In genomic region chr18:74500380-74501173, GRCh38 we compare ENCODE assay signal across 9 cellular contexts. TPM values are rescaled to one million over a fixed set of nuclear protein-coding genes. Genes with fewer than 3 reads are reported as not detected.
DNase-seq lines count a peak whose midpoint lies in the region; ATAC-seq, FAIRE-seq and TF ChIP-seq lines count a peak whose summit lies in the region.
"Not testable (repeated sequence)": the region's sequence is repeated elsewhere in the genome, so short reads cannot be mapped to it uniquely, and the experiment has no call there.
"Had no signal": no experiment of that assay in that cellular context is flagged by ENCODE, and none has a peak within 500 bp of the region (broad histone marks: within the 10 kb centered on the region; RNA-seq: fewer than 3 reads in every experiment).

No MANE protein-coding gene starts in this region.

- H3K9me2 ChIP-seq in Karpas-422 (replicated peaks; ENCODE audit: insufficient read depth, low read length), result not testable (repeated sequence)

- WGBS in pancreas, 2 donors, result 13 to 36% methylated on average over 14 of the region's 14 CpGs
- WGBS in suprapubic skin, result 79% methylated on average over 14 of the region's 14 CpGs

- H3K27me3 ChIP-seq in CD4-positive, alpha-beta memory T cell (ENCODE audit: insufficient read depth, low read length); Karpas-422 (ENCODE audit: low read length); effector memory CD4-positive, alpha-beta T cell (replicated peaks; ENCODE audit: control insufficient read depth, insufficient read depth, low read length, poor library complexity, severe bottlenecking); layer of hippocampus (ENCODE audit: control insufficient read depth, insufficient read depth, low read length); pancreas; suprapubic skin: not testable (repeated sequence)

- not testable (repeated sequence) for TF ChIP-seq CTCF in pancreas (IDR thresholded peaks at IDR 0.05); suprapubic skin (IDR thresholded peaks at IDR 0.05)

- DNase-seq in CD4-positive, alpha-beta memory T cell; activated naive CD4-positive, alpha-beta T cell treated with anti-CD3 and anti-CD28 coated beads, Interleukin-2, amount 50 U/mL, for 72 hours (ENCODE audit: low spot score in 2 of 2); effector memory CD4-positive, alpha-beta T cell; pancreas: not testable (repeated sequence)
- peak; percentile 52 for DNase-seq in Karpas-422
- DNase-seq in suprapubic skin (ENCODE audit: low spot score in 2 of 2), result peak in 1 of 2 donors; percentile 20

- not testable (repeated sequence) for H4K20me1 ChIP-seq in Karpas-422 (ENCODE audit: insufficient read depth, low read depth, low read length)

- H3K79me2 ChIP-seq in Karpas-422 (ENCODE audit: low read length), result peaks cover 70% of the 10 kb centered on the region

- H3K9me3 Mint-ChIP-seq in CD4-positive, alpha-beta memory T cell; T-helper 1 cell treated with Interleukin-12 subunit alpha and Interleukin-12 subunit beta and Interleukin-4 antibody, amounts not matched to agents 30 μg/mL and 1 μg/mL, for 36 hours; activated naive CD4-positive, alpha-beta T cell treated with anti-CD3 and anti-CD28 coated beads, Interleukin-2, amount 50 U/mL, for 72 hours: not testable (repeated sequence)

- not testable (repeated sequence) for H3K27me3 Mint-ChIP-seq in CD4-positive, alpha-beta memory T cell; T-helper 1 cell treated with Interleukin-12 subunit alpha and Interleukin-12 subunit beta and Interleukin-4 antibody, amounts not matched to agents 30 μg/mL and 1 μg/mL, for 36 hours (ENCODE audit: low read depth)

- H3K4me1 ChIP-seq in CD4-positive, alpha-beta memory T cell (ENCODE audit: insufficient read depth, low read length), result peaks cover 44% of the 10 kb centered on the region
- H3K4me1 ChIP-seq in Karpas-422 (ENCODE audit: low read length) (peaks cover 45% of the 10 kb centered on the region), pancreas (peaks cover 30 to 40% (median 32%) of the 10 kb centered on the region in 3 donors), suprapubic skin (peaks cover 40% of the 10 kb centered on the region)
- H3K4me1 ChIP-seq in effector memory CD4-positive, alpha-beta T cell (ENCODE audit: control insufficient read depth, insufficient read depth, low read length, poor library complexity, severe bottlenecking), result peaks cover 31% of the 10 kb centered on the region

- peaks cover 39 to 46% of the 10 kb centered on the region in 2 donors for H3K36me3 Mint-ChIP-seq in CD4-positive, alpha-beta memory T cell
- peaks cover 39% of the 10 kb centered on the region for H3K36me3 Mint-ChIP-seq in T-helper 1 cell treated with Interleukin-12 subunit alpha and Interleukin-12 subunit beta and Interleukin-4 antibody, amounts not matched to agents 30 μg/mL and 1 μg/mL, for 36 hours (ENCODE audit: low read depth)
- peaks cover 25 to 29% of the 10 kb centered on the region in 2 donors for H3K36me3 Mint-ChIP-seq in activated naive CD4-positive, alpha-beta T cell treated with anti-CD3 and anti-CD28 coated beads, Interleukin-2, amount 50 U/mL, for 72 hours

- H3K9ac ChIP-seq in Karpas-422 (ENCODE audit: low read length), result peak overlapping the region; percentile 92

- not testable (repeated sequence) for ATAC-seq in activated naive CD4-positive, alpha-beta T cell treated with anti-CD3 and anti-CD28 coated beads, Interleukin-2, amount 50 U/mL, for 72 hours; pancreas

- peak overlapping the region; percentile 38 to 99 (median 82) for H3K27ac Mint-ChIP-seq in CD4-positive, alpha-beta memory T cell
- peak overlapping the region; percentile 79 for H3K27ac Mint-ChIP-seq in T-helper 1 cell treated with Interleukin-12 subunit alpha and Interleukin-12 subunit beta and Interleukin-4 antibody, amounts not matched to agents 30 μg/mL and 1 μg/mL, for 36 hours
- peak overlapping the region; percentile 92 to 96 for H3K27ac Mint-ChIP-seq in activated naive CD4-positive, alpha-beta T cell treated with anti-CD3 and anti-CD28 coated beads, Interleukin-2, amount 50 U/mL, for 72 hours

- H3K4me3 ChIP-seq in CD4-positive, alpha-beta memory T cell (ENCODE audit: low read length in 2 of 2), result peak overlapping the region in 1 of 2 donors; percentile 74
- H3K4me3 ChIP-seq in Karpas-422 (ENCODE audit: low read length) (peak overlapping the region; percentile 87), pancreas (peak overlapping the region in 2 of 4 donors; percentile 18 to 31), suprapubic skin (peak overlapping the region; percentile 9)
- not testable (repeated sequence) for H3K4me3 ChIP-seq in effector memory CD4-positive, alpha-beta T cell (ENCODE audit: insufficient read depth, low read depth, low read length, poor library complexity, severe bottlenecking)

- CTCF ChIA-PET in CD4-positive, alpha-beta memory T cell (lab: Charles Lee; ENCODE audit: partially characterized antibody), result interaction anchor here (1.0 to 12.7 kb wide), 2 partner anchors 122 to 149 kb away, joined by 4 to 422 read pairs; no protein-coding TSS in a partner anchor

- H3K4me2 ChIP-seq in Karpas-422 (ENCODE audit: low read depth, low read length, poor library complexity, severe bottlenecking), result peak overlapping the region; percentile 89

- POLR2A ChIA-PET in CD4-positive, alpha-beta memory T cell (lab: Charles Lee; ENCODE audit: partially characterized antibody), result interaction anchor here (3.1 kb wide), 1 partner anchor 97 kb away, joined by 21 read pairs; the partner anchor contains the start of gene ZNF407

- intact Hi-C loops in CD4-positive, alpha-beta memory T cell (cut with micrococcal nuclease), result loop anchor here (5.0 kb wide), 1 partner anchor 747 kb away; no protein-coding TSS in a partner anchor
- intact Hi-C loops in pancreas (cut with DNase I), result loop anchor here in 1 of 3 donors (10.0 kb wide), 1 partner anchor 54 kb away; no protein-coding TSS in a partner anchor

- FAIRE-seq in pancreas (lab: Jason Lieb, UNC), result not testable (repeated sequence)

- H3K36me3 ChIP-seq in CD4-positive, alpha-beta memory T cell (ENCODE audit: insufficient read depth, low read length), result peaks cover 39% of the 10 kb centered on the region
- H3K36me3 ChIP-seq in Karpas-422 (ENCODE audit: insufficient read depth, low read length) (peaks cover 35% of the 10 kb centered on the region), pancreas (peaks cover 0 to 17% (median 3%) of the 10 kb centered on the region in 3 donors), suprapubic skin (peaks cover 44% of the 10 kb centered on the region)
- peaks cover 31% of the 10 kb centered on the region for H3K36me3 ChIP-seq in effector memory CD4-positive, alpha-beta T cell (ENCODE audit: control insufficient read depth, insufficient read depth, low read length)

- peaks cover 32 to 70% (median 47%) of the 10 kb centered on the region in 4 donors for H3K4me1 Mint-ChIP-seq in CD4-positive, alpha-beta memory T cell
- H3K4me1 Mint-ChIP-seq in T-helper 1 cell treated with Interleukin-12 subunit alpha and Interleukin-12 subunit beta and Interleukin-4 antibody, amounts not matched to agents 30 μg/mL and 1 μg/mL, for 36 hours (ENCODE audit: low read depth), result peaks cover 49% of the 10 kb centered on the region

- peak overlapping the region; percentile 72 for H3K27ac ChIP-seq in CD4-positive, alpha-beta memory T cell (ENCODE audit: low read depth, low read length)
- H3K27ac ChIP-seq in Karpas-422 (ENCODE audit: low read length) (peak overlapping the region; percentile 80), layer of hippocampus (ENCODE audit: low read depth, low read length) (peak overlapping the region; percentile 1), pancreas (peak overlapping the region; percentile 5 to 90 (median 59)), suprapubic skin (peak overlapping the region; percentile 40)
- H3K27ac ChIP-seq in effector memory CD4-positive, alpha-beta T cell (ENCODE audit: insufficient read depth, low read length, poor library complexity, severe bottlenecking), result peak overlapping the region; percentile 86

- not testable (repeated sequence) for TF ChIP-seq EP300 in suprapubic skin (IDR thresholded peaks at IDR 0.05)

- TF ChIP-seq POLR2A in suprapubic skin (IDR thresholded peaks at IDR 0.05), result not testable (repeated sequence)

- H2AFZ ChIP-seq in Karpas-422 (ENCODE audit: low read length), result not testable (repeated sequence)

- not testable (repeated sequence) for H3K9me3 ChIP-seq in CD4-positive, alpha-beta memory T cell (ENCODE audit: control insufficient read depth in 1 of 2, low read length in 2 of 2); Karpas-422 (ENCODE audit: low read length); effector memory CD4-positive, alpha-beta T cell (ENCODE audit: control insufficient read depth, low read length); pancreas; suprapubic skin

- H3K4me3 Mint-ChIP-seq in CD4-positive, alpha-beta memory T cell, result peak overlapping the region; percentile 25 to 88 (median 54)
- H3K4me3 Mint-ChIP-seq in T-helper 1 cell treated with Interleukin-12 subunit alpha and Interleukin-12 subunit beta and Interleukin-4 antibody, amounts not matched to agents 30 μg/mL and 1 μg/mL, for 36 hours, result peak overlapping the region; percentile 90

RNA-seq across cellular contexts. Expression of gene CNDP2, which starts 4.4 kb away (rescaled TPM):
- 100 to 1,000 TPM; 145 to 153 TPM for total RNA-seq in CD4-positive, alpha-beta memory T cell
- 100 to 1,000 TPM; 123 to 138 TPM for polyA plus RNA-seq in CD4-positive, alpha-beta memory T cell
- total RNA-seq in Karpas-422 (2014; rRNA removed; shearing (Covaris generic); ENCODE audit: low replicate concordance), result 137 and 167 TPM in 2 replicates
- total RNA-seq in activated naive CD4-positive, alpha-beta T cell treated with anti-CD3 and anti-CD28 coated beads, Interleukin-2, amount 50 U/mL, for 72 hours, result 100 to 1,000 TPM; 125 to 133 TPM
- total RNA-seq in pancreas (100 to 1,000 TPM in 3 of 6 donors, 10 to 100 TPM in 3; 66.4 to 196 (median 101) TPM), suprapubic skin (10 to 100 TPM; 58.4 to 79.9 (median 69.5) TPM)
- polyA plus RNA-seq in pancreas, result 10 to 100 TPM; 65.7 to 94.6 TPM

RNA-seq across cellular contexts. Expression of gene CNDP1, which starts 33.7 kb away (rescaled TPM):
- not detected for total RNA-seq in CD4-positive, alpha-beta memory T cell
- polyA plus RNA-seq in CD4-positive, alpha-beta memory T cell, result not detected
- 0.11 TPM in 1 of 2 replicates, not detected in the other for total RNA-seq in Karpas-422 (2014; rRNA removed; shearing (Covaris generic); ENCODE audit: low replicate concordance)
- total RNA-seq in activated naive CD4-positive, alpha-beta T cell treated with anti-CD3 and anti-CD28 coated beads, Interleukin-2, amount 50 U/mL, for 72 hours, result under 1 TPM in 1 of 2 donors, not detected in 1; 0.32 TPM
- under 1 TPM in 4 of 6 donors, not detected in 2; 0.09 to 0.35 (median 0.20) TPM for total RNA-seq in pancreas
- polyA plus RNA-seq in pancreas, result under 1 TPM; 0.14 to 0.84 TPM
- 1 to 10 TPM in 1 of 4 donors, under 1 TPM in 2, not detected in 1; 0.21 to 1.1 (median 0.97) TPM for total RNA-seq in suprapubic skin

RNA-seq across cellular contexts. Expression of gene DIPK1C, which starts 43.5 kb away (rescaled TPM):
- total RNA-seq in CD4-positive, alpha-beta memory T cell, result not detected
- not detected for polyA plus RNA-seq in CD4-positive, alpha-beta memory T cell
- not detected in 2 replicates for total RNA-seq in Karpas-422 (2014; rRNA removed; shearing (Covaris generic); ENCODE audit: low replicate concordance)
- not detected for total RNA-seq in activated naive CD4-positive, alpha-beta T cell treated with anti-CD3 and anti-CD28 coated beads, Interleukin-2, amount 50 U/mL, for 72 hours
- total RNA-seq in pancreas, result under 1 TPM in 2 of 6 donors, not detected in 4; 0.16 to 0.25 TPM
- under 1 TPM in 1 of 2 donors, not detected in 1; 0.12 TPM for polyA plus RNA-seq in pancreas
- 1 to 10 TPM; 1.8 to 4.1 (median 3.5) TPM for total RNA-seq in suprapubic skin
- total RNA-seq: neural crest cell had no signal

Comparison
In these comparisons a context has a peak if more than half of its experiments do, and no peak if none do; other contexts are left out.
1. H3K27ac ChIP-seq: peak in every context shown above with its lines; median percentile 86 in effector memory CD4-positive, alpha-beta T cell; 80 in Karpas-422; 72 in CD4-positive, alpha-beta memory T cell; 59 in pancreas; 40 in suprapubic skin; 1 in layer of hippocampus.